In the genomic region with DNA sequence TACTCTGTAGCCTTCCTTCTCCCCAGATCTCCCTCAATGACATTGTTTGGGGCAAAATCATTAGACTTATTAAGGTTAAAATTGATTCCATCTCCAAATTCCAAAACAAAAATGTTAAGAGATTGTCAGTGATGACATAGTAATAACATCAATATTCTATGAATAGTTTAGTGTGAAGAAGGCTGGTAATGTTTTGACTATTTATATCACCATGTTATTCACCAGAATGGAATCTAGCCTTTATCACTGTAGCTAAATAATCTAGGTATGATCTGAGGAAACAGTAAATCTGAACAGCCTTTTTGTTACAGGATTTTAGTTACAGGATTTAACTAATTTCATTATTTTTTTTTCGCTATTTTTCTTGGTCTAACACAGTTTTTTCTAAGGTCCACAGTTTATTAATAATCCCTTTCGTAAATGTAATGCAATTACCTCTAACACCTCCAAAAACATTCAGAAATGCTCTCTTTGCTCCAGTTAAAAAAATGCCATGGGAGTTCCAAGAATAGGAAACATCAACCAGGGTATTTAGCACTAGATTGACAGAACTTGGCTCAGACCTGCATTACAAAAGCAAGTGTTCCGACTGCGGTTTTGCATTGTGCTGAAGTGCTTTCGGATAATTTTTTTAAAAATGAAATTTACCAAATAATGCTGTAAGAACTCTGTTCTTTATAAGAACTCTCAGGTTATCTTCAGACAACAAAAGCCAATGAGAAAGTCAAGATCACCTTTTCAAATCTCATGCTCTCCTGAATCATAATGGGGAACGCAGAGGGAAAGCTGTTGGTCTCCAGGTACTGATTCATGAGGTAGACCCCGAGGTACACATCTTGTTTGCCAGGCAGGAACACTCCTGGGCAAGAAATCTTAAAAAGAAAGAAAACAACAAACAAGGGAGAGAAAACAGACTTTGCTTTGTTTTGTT, we compare ENCODE assay signal across 8 cellular contexts. TPM values are rescaled to one million over a fixed set of nuclear protein-coding genes. Genes with fewer than 3 reads are reported as not detected.
DNase-seq lines count a peak whose midpoint lies in the region; ATAC-seq and TF ChIP-seq lines count a peak whose summit lies in the region.

No MANE protein-coding gene starts in this region.

- peak overlapping the region; percentile 88 to 95 for H3K4me3 Mint-ChIP-seq in CD14-positive monocyte
- H3K4me3 Mint-ChIP-seq in activated T-helper 17 cell treated with anti-CD3 and anti-CD28 coated beads, Interleukin-2, amount 50 U/mL, for 72 hours, result peak overlapping the region; percentile 86

- H3K9me3 Mint-ChIP-seq in CD14-positive monocyte, result peaks cover 0 to 4% (median 0%) of the 10 kb centered on the region in 7 donors
- H3K9me3 Mint-ChIP-seq in activated T-helper 17 cell treated with anti-CD3 and anti-CD28 coated beads, Interleukin-2, amount 50 U/mL, for 72 hours, result no peaks in the 10 kb centered on the region

- H3K4me1 Mint-ChIP-seq in CD14-positive monocyte, result peaks cover 46% of the 10 kb centered on the region
- H3K4me1 Mint-ChIP-seq in activated T-helper 17 cell treated with anti-CD3 and anti-CD28 coated beads, Interleukin-2, amount 50 U/mL, for 72 hours, result peaks cover 31% of the 10 kb centered on the region

- ATAC-seq in activated T-helper 17 cell treated with anti-CD3 and anti-CD28 coated beads, Interleukin-2, amount 50 U/mL, for 72 hours (replicated peaks), result no peak
- ATAC-seq in esophagus mucosa, result no peak

- intact Hi-C loops in CD14-positive monocyte (cut with micrococcal nuclease), result no loop called here

- in situ Hi-C loops in HAP-1 (cut with MboI; ENCODE audit: low sequenced_read_pairs), result no loop called here

- no peak for TF ChIP-seq EP300 in suprapubic skin (IDR thresholded peaks at IDR 0.05)

- no peak overlapping the region for H3K27ac ChIP-seq in iPS-18a (ENCODE audit: low read length)
- peak overlapping the region; percentile 88 for H3K27ac ChIP-seq in suprapubic skin

- TF ChIP-seq CTCF in CD14-positive monocyte (IDR thresholded peaks at IDR 0.05) (no peak), suprapubic skin (IDR thresholded peaks at IDR 0.05) (no peak)

- H3K4me1 ChIP-seq in HAP-1, result peaks cover 28% of the 10 kb centered on the region
- H3K4me1 ChIP-seq in iPS-18a (ENCODE audit: control insufficient read depth, low read depth, low read length), result peaks cover 34% of the 10 kb centered on the region
- peaks cover 42% of the 10 kb centered on the region for H3K4me1 ChIP-seq in suprapubic skin

- H3K4me3 ChIP-seq in HAP-1 (peak overlapping the region; percentile 58), iPS-18a (ENCODE audit: low read length) (peak overlapping the region; percentile 65), suprapubic skin (peak overlapping the region; percentile 98)

- peak overlapping the region; percentile 2 for H3K9ac ChIP-seq in iPS-18a (ENCODE audit: low read length)

- TF ChIP-seq POLR2A in suprapubic skin (IDR thresholded peaks at IDR 0.05), result no peak

- H3K36me3 Mint-ChIP-seq in CD14-positive monocyte, result no peaks in the 10 kb centered on the region
- H3K36me3 Mint-ChIP-seq in activated T-helper 17 cell treated with anti-CD3 and anti-CD28 coated beads, Interleukin-2, amount 50 U/mL, for 72 hours (ENCODE audit: low read depth), result no peaks in the 10 kb centered on the region

- H3K9me3 ChIP-seq in HAP-1 (no peaks in the 10 kb centered on the region), iPS-18a (ENCODE audit: control insufficient read depth, low read depth, low read length) (no peaks in the 10 kb centered on the region), suprapubic skin (no peaks in the 10 kb centered on the region)

- H3K36me3 ChIP-seq in HAP-1 (replicated peaks), result no peaks in the 10 kb centered on the region
- no peaks in the 10 kb centered on the region for H3K36me3 ChIP-seq in iPS-18a (ENCODE audit: control insufficient read depth, low read depth, low read length)
- H3K36me3 ChIP-seq in suprapubic skin, result no peaks in the 10 kb centered on the region

- DNase-seq in CD14-positive monocyte (ENCODE audit: low spot score) (no peak), HAP-1 (ENCODE audit: low spot score in 2 of 2) (no peak), suprapubic skin (ENCODE audit: low spot score in 2 of 2) (no peak), NCI-H69 (lab: John Stamatoyannopoulos, UW) (no peak), iPS-NIHi11 (ENCODE audit: low spot score) (no peak)

- peaks cover 26 to 35% (median 32%) of the 10 kb centered on the region in 3 donors for H3K27me3 Mint-ChIP-seq in CD14-positive monocyte (ENCODE audit: low read depth in 3 of 3)
- H3K27me3 Mint-ChIP-seq in activated T-helper 17 cell treated with anti-CD3 and anti-CD28 coated beads, Interleukin-2, amount 50 U/mL, for 72 hours, result no peaks in the 10 kb centered on the region

- H3K27me3 ChIP-seq in HAP-1 (ENCODE audit: low read depth) (no peaks in the 10 kb centered on the region), iPS-18a (ENCODE audit: control insufficient read depth, insufficient read depth, low read length) (peaks cover 3% of the 10 kb centered on the region), suprapubic skin (no peaks in the 10 kb centered on the region)

- peak overlapping the region in 3 of 7 donors; percentile 41 to 87 (median 79) for H3K27ac Mint-ChIP-seq in CD14-positive monocyte
- H3K27ac Mint-ChIP-seq in activated T-helper 17 cell treated with anti-CD3 and anti-CD28 coated beads, Interleukin-2, amount 50 U/mL, for 72 hours, result peak overlapping the region; percentile 73

- 24% methylated on average over 7 of the region's 7 CpGs for WGBS in suprapubic skin

RNA-seq across cellular contexts. Expression of a gene that starts 0.7 kb away (rescaled TPM):
- polyA plus RNA-seq in CD14-positive monocyte, result 1 to 10 TPM; 1.8 TPM
- 1 to 10 TPM; 2.8 to 3.8 TPM for total RNA-seq in activated T-helper 17 cell treated with anti-CD3 and anti-CD28 coated beads, Interleukin-2, amount 50 U/mL, for 72 hours
- total RNA-seq in suprapubic skin, result 10 to 100 TPM in 3 of 4 donors, 1 to 10 TPM in 1; 8.4 to 15.1 (median 12.8) TPM
- total RNA-seq in esophagus mucosa, result 6.1 TPM

RNA-seq across cellular contexts. Expression of a gene that starts 4.8 kb away (rescaled TPM):
- polyA plus RNA-seq in CD14-positive monocyte, result not detected
- total RNA-seq in activated T-helper 17 cell treated with anti-CD3 and anti-CD28 coated beads, Interleukin-2, amount 50 U/mL, for 72 hours, result 1 to 10 TPM in 1 of 2 donors, under 1 TPM in 1; 0.84 to 1.6 TPM
- 10 to 100 TPM in 1 of 4 donors, 1 to 10 TPM in 3; 1.2 to 23.8 (median 3.4) TPM for total RNA-seq in suprapubic skin
- 3.1 TPM for total RNA-seq in esophagus mucosa

RNA-seq across cellular contexts. Expression of a gene that starts 17.9 kb away (rescaled TPM):
- 1 to 10 TPM; 2.8 to 4.4 TPM for polyA plus RNA-seq in CD14-positive monocyte
- total RNA-seq in activated T-helper 17 cell treated with anti-CD3 and anti-CD28 coated beads, Interleukin-2, amount 50 U/mL, for 72 hours, result 10 to 100 TPM in 1 of 2 donors, 1 to 10 TPM in 1; 9.3 to 11.0 TPM
- total RNA-seq in suprapubic skin, result 10 to 100 TPM; 17.3 to 26.1 (median 23.5) TPM
- total RNA-seq in esophagus mucosa, result 9.3 TPM
